In genomic region chr20:60638430-60639098, GRCh38 we compare ENCODE assay signal across 7 cellular contexts.
"Had no signal": no experiment of that assay in that cellular context is flagged by ENCODE, and none has a peak within 500 bp of the region (broad histone marks: within the 10 kb centered on the region; RNA-seq: fewer than 3 reads in every experiment).

No MANE protein-coding gene starts in this region.

- H3K4me3 ChIP-seq: GM23338 had no signal

- DNase-seq: H9, HCEC 1CT, IMR-90 had no signal

- H2AFZ ChIP-seq: GM23338 had no signal

- H3K4me2 ChIP-seq: GM23338 had no signal

- H3K27ac ChIP-seq: HL-60 had no signal

- FAIRE-seq: H1, H54 had no signal

- ATAC-seq: GM23338 had no signal
